14 cellular contexts compared by ENCODE assay signal in genomic region chr5:92991681-92992472, GRCh38.
A peak's percentile ranks its signal among the peaks of the same experiment; 100 is the strongest.
DNase-seq lines count a peak whose midpoint lies in the region; FAIRE-seq and TF ChIP-seq lines count a peak whose summit lies in the region.
"Had no signal": no experiment of that assay in that cellular context is flagged by ENCODE, and none has a peak within 500 bp of the region (broad histone marks: within the 10 kb centered on the region; RNA-seq: fewer than 3 reads in every experiment).

No MANE protein-coding gene starts in this region.

- H2AFZ ChIP-seq in astrocyte (ENCODE audit: low read depth, low read length): peak overlapping the region; percentile 19
- H2AFZ ChIP-seq: GM23338 had no signal

- H3K27me3 Mint-ChIP-seq in astrocyte (ENCODE audit: low read depth, unreplicated experiment): no peaks in the 10 kb centered on the region
- H3K27me3 Mint-ChIP-seq: stimulated activated naive B cell treated with anti-CD40 and anti-IgM and Interleukin-4, amounts not matched to agents 10 μg/mL and 1 μg/mL and 100 μg/mL, for 72 hours had no signal

- no peak overlapping the region for H3K4me3 ChIP-seq in astrocyte (ENCODE audit: insufficient read depth, low read depth, low read length)
- H3K4me3 ChIP-seq: GM23338 had no signal

- DNase-seq in AG08395 (ENCODE audit: low spot score) (peak; percentile 4), HTR-8/SVneo (ENCODE audit: insufficient read length, low spot score) (peak; percentile 3), astrocyte (ENCODE audit: low read depth) (peak; percentile 36), left kidney (ENCODE audit: low read depth, low spot score) (peak; percentile 59), DMS 273 treated with DMSO at 0.1 percent for 48 hours (lab: John Stamatoyannopoulos, UW) (no peak), HPDE6-E6E7 (ENCODE audit: extremely low spot score) (no peak), GF-D8 (lab: John Stamatoyannopoulos, UW) (no peak)
- DNase-seq in activated T-cell treated with anti-CD3 and anti-CD28 coated beads, Interleukin-2, amount 50 U/mL, for 48 hours: no peak
- DNase-seq: activated naive CD4-positive, alpha-beta T cell treated with Interleukin-2 at 50 U/mL for 16 hours; caudate nucleus; small intestine; stimulated activated naive B cell treated with anti-CD40 and anti-IgM and Interleukin-4, amounts not matched to agents 10 μg/mL and 1 μg/mL and 100 μg/mL, for 72 hours; T-helper 1 cell had no signal

- no peak overlapping the region for H3K9ac ChIP-seq in astrocyte (ENCODE audit: low read length)

- H4K20me1 ChIP-seq in astrocyte (ENCODE audit: insufficient read depth, low read length): no peaks in the 10 kb centered on the region

- peaks cover 12% of the 10 kb centered on the region for H3K4me1 ChIP-seq in astrocyte (ENCODE audit: insufficient read depth, low read length)

- peak overlapping the region; percentile 53 for H3K4me2 ChIP-seq in astrocyte (ENCODE audit: low read length)
- H3K4me2 ChIP-seq: GM23338 had no signal

- no peaks in the 10 kb centered on the region for H3K27me3 ChIP-seq in astrocyte (ENCODE audit: insufficient read depth, low read length)

- H3K79me2 ChIP-seq in astrocyte (ENCODE audit: insufficient read depth, low read length): no peaks in the 10 kb centered on the region

- peaks cover 8% of the 10 kb centered on the region for H3K4me1 Mint-ChIP-seq in astrocyte (ENCODE audit: low read depth, unreplicated experiment)
- H3K4me1 Mint-ChIP-seq: GM23338; stimulated activated naive B cell treated with anti-CD40 and anti-IgM and Interleukin-4, amounts not matched to agents 10 μg/mL and 1 μg/mL and 100 μg/mL, for 72 hours had no signal

- H3K36me3 ChIP-seq in astrocyte (ENCODE audit: insufficient read depth, low read length): no peaks in the 10 kb centered on the region

- no peak overlapping the region for H3K4me3 Mint-ChIP-seq in astrocyte (ENCODE audit: unreplicated experiment)
- H3K4me3 Mint-ChIP-seq: GM23338 had no signal

- H3K27ac Mint-ChIP-seq in astrocyte (ENCODE audit: unreplicated experiment): no peak overlapping the region
- H3K27ac Mint-ChIP-seq: GM23338; stimulated activated naive B cell treated with anti-CD40 and anti-IgM and Interleukin-4, amounts not matched to agents 10 μg/mL and 1 μg/mL and 100 μg/mL, for 72 hours had no signal

- no peaks in the 10 kb centered on the region for H3K9me3 ChIP-seq in astrocyte (ENCODE audit: insufficient read depth, low read depth, low read length)

- no peak overlapping the region for H3K27ac ChIP-seq in astrocyte (ENCODE audit: low read depth, low read length)

- H3K36me3 Mint-ChIP-seq in astrocyte (ENCODE audit: low read depth, unreplicated experiment): no peaks in the 10 kb centered on the region
- H3K36me3 Mint-ChIP-seq: stimulated activated naive B cell treated with anti-CD40 and anti-IgM and Interleukin-4, amounts not matched to agents 10 μg/mL and 1 μg/mL and 100 μg/mL, for 72 hours had no signal

- FAIRE-seq in HTR-8/SVneo (lab: Jason Lieb, UNC) (no peak), astrocyte (lab: Jason Lieb, UNC) (no peak)
- FAIRE-seq: small intestine had no signal

- peaks cover 5% of the 10 kb centered on the region for H3K9me3 Mint-ChIP-seq in astrocyte (ENCODE audit: unreplicated experiment)

- no peak for TF ChIP-seq CTCF in astrocyte (IDR thresholded peaks at IDR 0.05; ENCODE audit: insufficient read depth, low read depth, low read length)

Comparison
In these comparisons a context has a peak if more than half of its experiments do, and no peak if none do; other contexts are left out.
1. DNase-seq: peak in AG08395 (single experiment), HTR-8/SVneo (single experiment), astrocyte (single experiment) and left kidney (single experiment); none in activated T-cell treated with anti-CD3 and anti-CD28 coated beads, Interleukin-2, amount 50 U/mL, for 48 hours (0 of 2), DMS 273 treated with DMSO at 0.1 percent for 48 hours (single experiment), HPDE6-E6E7 (single experiment) and GF-D8 (single experiment).